7 cellular contexts compared by ENCODE assay signal in the genomic region with DNA sequence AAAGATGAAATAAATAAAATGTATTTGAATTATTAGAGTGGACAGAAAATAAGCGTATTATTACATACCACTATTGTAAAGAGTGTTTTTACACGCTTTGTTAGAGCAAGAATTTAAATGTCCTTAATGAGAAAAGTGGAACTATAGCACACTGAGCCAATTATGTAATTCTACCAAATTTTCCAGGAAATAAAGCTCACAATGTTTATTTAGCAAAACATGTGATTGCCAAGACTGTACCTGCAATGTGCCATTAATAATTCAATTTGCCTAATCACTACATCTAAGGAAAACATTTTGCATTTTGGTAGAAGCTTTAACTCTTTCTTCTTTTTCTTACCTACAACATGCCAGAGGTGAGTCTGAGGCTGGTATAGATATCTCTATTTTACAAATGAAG. TPM values are rescaled to one million over a fixed set of nuclear protein-coding genes. Genes with fewer than 3 reads are reported as not detected.
"Had no signal": no experiment of that assay in that cellular context is flagged by ENCODE, and none has a peak within 500 bp of the region (broad histone marks: within the 10 kb centered on the region; RNA-seq: fewer than 3 reads in every experiment).

No MANE protein-coding gene starts in this region.

- ATAC-seq: HepG2, K562 had no signal

- H3K27ac ChIP-seq: HL-60 had no signal

- H3K4me3 ChIP-seq: K562 had no signal

- FAIRE-seq: HepG2, HTR-8/SVneo, K562 had no signal

- DNase-seq: IMR-90, KBM-7 had no signal

RNA-seq across cellular contexts. Expression of a gene that starts 58.7 kb away (rescaled TPM):
- total RNA-seq: HT-29, IMR-90 had no signal
